In genomic region chr1:109988349-109988914, GRCh38 we compare ENCODE assay signal across 1 cellular context.
TF ChIP-seq lines count a peak whose summit lies in the region.

No MANE protein-coding gene starts in this region.

TF ChIP-seq in HepG2, 621 proteins besides CTCF, POLR2A, EP300 and RAD21 (continues in another document):
- TF ChIP-seq ZNF629 (CRISPR knock-in tag; conservative IDR thresholded peaks at IDR 0.05) (no peak), PPARG (CRISPR knock-in tag; conservative IDR thresholded peaks at IDR 0.05) (peak; percentile 36; the same call in 1 of the 2 replicates), ZNF660 (CRISPR knock-in tag; IDR thresholded peaks at IDR 0.05; ENCODE audit: borderline replicate concordance, low read depth) (no peak), NCOA2 (CRISPR knock-in tag; IDR thresholded peaks at IDR 0.05) (peak; percentile 55), ZNF609 (CRISPR knock-in tag; IDR thresholded peaks at IDR 0.05; ENCODE audit: borderline replicate concordance) (peak; percentile 51; the same call in 1 of the 2 replicates), FOXP1 (IDR thresholded peaks at IDR 0.05) (no peak), FOXP1 (CRISPR knock-in tag; IDR thresholded peaks at IDR 0.05) (peak; percentile 56; the same call in 1 of the 2 replicates), ZNF644 (CRISPR knock-in tag; IDR thresholded peaks at IDR 0.05; ENCODE audit: low read depth) (0 out of 2 replicates have a peak, but pooled peaks have one; percentile 22), MED1 (CRISPR knock-in tag; IDR thresholded peaks at IDR 0.05) (peak; percentile 71), RARA (CRISPR knock-in tag; IDR thresholded peaks at IDR 0.05) (peak; percentile 54; the same call in 1 of the 2 replicates), ZNF83 (CRISPR knock-in tag; IDR thresholded peaks at IDR 0.05; ENCODE audit: borderline replicate concordance) (no peak), IRF2 (CRISPR knock-in tag; IDR thresholded peaks at IDR 0.05) (peak; percentile 14; the same call in 1 of the 2 replicates), ISL2 (CRISPR knock-in tag; IDR thresholded peaks at IDR 0.05) (0 out of 2 replicates have a peak, but pooled peaks have one; percentile 52), AHR (CRISPR knock-in tag; IDR thresholded peaks at IDR 0.05) (no peak), HOMEZ (CRISPR knock-in tag; IDR thresholded peaks at IDR 0.05; ENCODE audit: low read depth) (peak; percentile 84; the same call in 1 of the 2 replicates), ZNF414 (CRISPR knock-in tag; IDR thresholded peaks at IDR 0.05) (0 out of 2 replicates have a peak, but pooled peaks have one; percentile 50), MED8 (CRISPR knock-in tag; IDR thresholded peaks at IDR 0.05; ENCODE audit: insufficient replicate concordance) (no peak), ZNF614 (CRISPR knock-in tag; IDR thresholded peaks at IDR 0.05; ENCODE audit: borderline replicate concordance) (peak; percentile 36; the same call in 1 of the 2 replicates), ZNF558 (CRISPR knock-in tag; IDR thresholded peaks at IDR 0.05; ENCODE audit: borderline replicate concordance) (peak; percentile 99; the same call in 1 of the 2 replicates), NR2F2 (IDR thresholded peaks at IDR 0.05; ENCODE audit: borderline replicate concordance, low read depth) (0 out of 2 replicates have a peak, but pooled peaks have one; percentile 35), ZNF430 (CRISPR knock-in tag; IDR thresholded peaks at IDR 0.05) (no peak), CEBPG (CRISPR knock-in tag; IDR thresholded peaks at IDR 0.05) (peak; percentile 20; the same call in 1 of the 2 replicates), ZNF543 (CRISPR knock-in tag; IDR thresholded peaks at IDR 0.05) (no peak), GATAD2A (CRISPR knock-in tag; IDR thresholded peaks at IDR 0.05) (peak; percentile 75), SAP130 (CRISPR knock-in tag; IDR thresholded peaks at IDR 0.05; ENCODE audit: low read depth) (peak; percentile 86), ZNF362 (CRISPR knock-in tag; IDR thresholded peaks at IDR 0.05; ENCODE audit: borderline replicate concordance) (peak; percentile 55; the same call in 1 of the 2 replicates), KMT2A (CRISPR knock-in tag; IDR thresholded peaks at IDR 0.05) (0 out of 2 replicates have a peak, but pooled peaks have one; percentile 17), FOXO1 (CRISPR knock-in tag; IDR thresholded peaks at IDR 0.05) (peak; percentile 19; the same call in 1 of the 2 replicates), YEATS4 (CRISPR knock-in tag; IDR thresholded peaks at IDR 0.05; ENCODE audit: borderline replicate concordance) (0 out of 2 replicates have a peak, but pooled peaks have one; percentile 9), TBX2 (CRISPR knock-in tag; IDR thresholded peaks at IDR 0.05; ENCODE audit: borderline replicate concordance) (peak; percentile 70; the same call in 1 of the 2 replicates), FOXA3 (CRISPR knock-in tag; IDR thresholded peaks at IDR 0.05) (peak; percentile 66), HNF1B (CRISPR knock-in tag; IDR thresholded peaks at IDR 0.05) (peak; percentile 40; the same call in 1 of the 2 replicates), ATF7-NPFF (CRISPR knock-in tag; IDR thresholded peaks at IDR 0.05; ENCODE audit: low read depth) (no peak), MIXL1 (CRISPR knock-in tag; IDR thresholded peaks at IDR 0.05) (peak; percentile 74), HNF4A (CRISPR knock-in tag; IDR thresholded peaks at IDR 0.05) (peak; percentile 79), RXRA (CRISPR knock-in tag; IDR thresholded peaks at IDR 0.05) (no peak), HES4 (CRISPR knock-in tag; IDR thresholded peaks at IDR 0.05; ENCODE audit: borderline replicate concordance) (no peak), THAP11 (CRISPR knock-in tag; IDR thresholded peaks at IDR 0.05) (peak; percentile 13; the same call in 1 of the 2 replicates), ZNF652 (CRISPR knock-in tag; IDR thresholded peaks at IDR 0.05; ENCODE audit: borderline replicate concordance, low read depth) (peak; percentile 5; the same call in 1 of the 2 replicates), CREM (IDR thresholded peaks at IDR 0.05) (peak; percentile 44; the same call in 1 of the 2 replicates), CREM (CRISPR knock-in tag; IDR thresholded peaks at IDR 0.05) (no peak), NFIC (IDR thresholded peaks at IDR 0.05; ENCODE audit: low read length) (0 out of 2 replicates have a peak, but pooled peaks have one; percentile 25), HDAC2 (CRISPR knock-in tag; IDR thresholded peaks at IDR 0.05) (peak; percentile 61; the same call in 1 of the 2 replicates), GATAD1 (CRISPR knock-in tag; IDR thresholded peaks at IDR 0.05) (no peak), MXI1 (IDR thresholded peaks at IDR 0.05; ENCODE audit: borderline replicate concordance, low read depth, low read length) (no peak), ZSCAN12 (CRISPR knock-in tag; IDR thresholded peaks at IDR 0.05) (no peak), BCL6 (CRISPR knock-in tag; IDR thresholded peaks at IDR 0.05) (0 out of 2 replicates have a peak, but pooled peaks have one; percentile 38)
- TF ChIP-seq, protein P1, sequence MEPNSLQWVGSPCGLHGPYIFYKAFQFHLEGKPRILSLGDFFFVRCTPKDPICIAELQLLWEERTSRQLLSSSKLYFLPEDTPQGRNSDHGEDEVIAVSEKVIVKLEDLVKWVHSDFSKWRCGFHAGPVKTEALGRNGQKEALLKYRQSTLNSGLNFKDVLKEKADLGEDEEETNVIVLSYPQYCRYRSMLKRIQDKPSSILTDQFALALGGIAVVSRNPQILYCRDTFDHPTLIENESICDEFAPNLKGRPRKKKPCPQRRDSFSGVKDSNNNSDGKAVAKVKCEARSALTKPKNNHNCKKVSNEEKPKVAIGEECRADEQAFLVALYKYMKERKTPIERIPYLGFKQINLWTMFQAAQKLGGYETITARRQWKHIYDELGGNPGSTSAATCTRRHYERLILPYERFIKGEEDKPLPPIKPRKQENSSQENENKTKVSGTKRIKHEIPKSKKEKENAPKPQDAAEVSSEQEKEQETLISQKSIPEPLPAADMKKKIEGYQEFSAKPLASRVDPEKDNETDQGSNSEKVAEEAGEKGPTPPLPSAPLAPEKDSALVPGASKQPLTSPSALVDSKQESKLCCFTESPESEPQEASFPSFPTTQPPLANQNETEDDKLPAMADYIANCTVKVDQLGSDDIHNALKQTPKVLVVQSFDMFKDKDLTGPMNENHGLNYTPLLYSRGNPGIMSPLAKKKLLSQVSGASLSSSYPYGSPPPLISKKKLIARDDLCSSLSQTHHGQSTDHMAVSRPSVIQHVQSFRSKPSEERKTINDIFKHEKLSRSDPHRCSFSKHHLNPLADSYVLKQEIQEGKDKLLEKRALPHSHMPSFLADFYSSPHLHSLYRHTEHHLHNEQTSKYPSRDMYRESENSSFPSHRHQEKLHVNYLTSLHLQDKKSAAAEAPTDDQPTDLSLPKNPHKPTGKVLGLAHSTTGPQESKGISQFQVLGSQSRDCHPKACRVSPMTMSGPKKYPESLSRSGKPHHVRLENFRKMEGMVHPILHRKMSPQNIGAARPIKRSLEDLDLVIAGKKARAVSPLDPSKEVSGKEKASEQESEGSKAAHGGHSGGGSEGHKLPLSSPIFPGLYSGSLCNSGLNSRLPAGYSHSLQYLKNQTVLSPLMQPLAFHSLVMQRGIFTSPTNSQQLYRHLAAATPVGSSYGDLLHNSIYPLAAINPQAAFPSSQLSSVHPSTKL (CRISPR knock-in tag; IDR thresholded peaks at IDR 0.05): peak; percentile 72
- TF ChIP-seq, protein P2, sequence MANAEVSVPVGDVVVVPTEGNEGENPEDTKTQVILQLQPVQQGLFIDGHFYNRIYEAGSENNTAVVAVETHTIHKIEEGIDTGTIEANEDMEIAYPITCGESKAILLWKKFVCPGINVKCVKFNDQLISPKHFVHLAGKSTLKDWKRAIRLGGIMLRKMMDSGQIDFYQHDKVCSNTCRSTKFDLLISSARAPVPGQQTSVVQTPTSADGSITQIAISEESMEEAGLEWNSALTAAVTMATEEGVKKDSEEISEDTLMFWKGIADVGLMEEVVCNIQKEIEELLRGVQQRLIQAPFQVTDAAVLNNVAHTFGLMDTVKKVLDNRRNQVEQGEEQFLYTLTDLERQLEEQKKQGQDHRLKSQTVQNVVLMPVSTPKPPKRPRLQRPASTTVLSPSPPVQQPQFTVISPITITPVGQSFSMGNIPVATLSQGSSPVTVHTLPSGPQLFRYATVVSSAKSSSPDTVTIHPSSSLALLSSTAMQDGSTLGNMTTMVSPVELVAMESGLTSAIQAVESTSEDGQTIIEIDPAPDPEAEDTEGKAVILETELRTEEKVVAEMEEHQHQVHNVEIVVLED (CRISPR knock-in tag; IDR thresholded peaks at IDR 0.05; ENCODE audit: borderline replicate concordance): peak; percentile 48; the same call in 1 of the 2 replicates
- TF ChIP-seq, protein P3, sequence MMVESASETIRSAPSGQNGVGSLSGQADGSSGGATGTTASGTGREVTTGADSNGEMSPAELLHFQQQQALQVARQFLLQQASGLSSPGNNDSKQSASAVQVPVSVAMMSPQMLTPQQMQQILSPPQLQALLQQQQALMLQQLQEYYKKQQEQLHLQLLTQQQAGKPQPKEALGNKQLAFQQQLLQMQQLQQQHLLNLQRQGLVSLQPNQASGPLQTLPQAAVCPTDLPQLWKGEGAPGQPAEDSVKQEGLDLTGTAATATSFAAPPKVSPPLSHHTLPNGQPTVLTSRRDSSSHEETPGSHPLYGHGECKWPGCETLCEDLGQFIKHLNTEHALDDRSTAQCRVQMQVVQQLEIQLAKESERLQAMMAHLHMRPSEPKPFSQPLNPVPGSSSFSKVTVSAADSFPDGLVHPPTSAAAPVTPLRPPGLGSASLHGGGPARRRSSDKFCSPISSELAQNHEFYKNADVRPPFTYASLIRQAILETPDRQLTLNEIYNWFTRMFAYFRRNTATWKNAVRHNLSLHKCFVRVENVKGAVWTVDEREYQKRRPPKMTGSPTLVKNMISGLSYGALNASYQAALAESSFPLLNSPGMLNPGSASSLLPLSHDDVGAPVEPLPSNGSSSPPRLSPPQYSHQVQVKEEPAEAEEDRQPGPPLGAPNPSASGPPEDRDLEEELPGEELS (CRISPR knock-in tag; IDR thresholded peaks at IDR 0.05): peak; percentile 49; the same call in 1 of the 2 replicates
